In genomic region chr9:38043931-38044623, GRCh38 we compare ENCODE assay signal across 1 cellular context.
A peak's percentile ranks its signal among the peaks of the same experiment; 100 is the strongest.
TF ChIP-seq lines count a peak whose summit lies in the region.

No MANE protein-coding gene starts in this region.

TF ChIP-seq in HepG2, 621 proteins besides CTCF, POLR2A, EP300 and RAD21:
- 0 out of 2 replicates have a peak, but pooled peaks have one; percentile 9 for TF ChIP-seq ZBTB33 (CRISPR knock-in tag; IDR thresholded peaks at IDR 0.05)
- TF ChIP-seq ZNF605 (CRISPR knock-in tag; IDR thresholded peaks at IDR 0.05) = 0 out of 2 replicates have a peak, but pooled peaks have one; percentile 22
- peak; percentile 70 for TF ChIP-seq ZKSCAN1 (IDR thresholded peaks at IDR 0.05; ENCODE audit: low read length)
- TF ChIP-seq ZNF205 (CRISPR knock-in tag; IDR thresholded peaks at IDR 0.05) = no peak
- TF ChIP-seq ZNF839 (CRISPR knock-in tag; IDR thresholded peaks at IDR 0.05; ENCODE audit: borderline replicate concordance) = no peak
